In genomic region chr1:93296555-93297154, GRCh38 we compare ENCODE assay signal across 26 cellular contexts. TPM values are rescaled to one million over a fixed set of nuclear protein-coding genes. Genes with fewer than 3 reads are reported as not detected.
DNase-seq lines count a peak whose midpoint lies in the region; ATAC-seq and TF ChIP-seq lines count a peak whose summit lies in the region.
"Had no signal": no experiment of that assay in that cellular context is flagged by ENCODE, and none has a peak within 500 bp of the region (broad histone marks: within the 10 kb centered on the region; RNA-seq: fewer than 3 reads in every experiment).

No MANE protein-coding gene starts in this region.

- no peak for TF ChIP-seq CTCF in HEK293 (tag by site-specific recombination; IDR thresholded peaks at IDR 0.05)
- no peak for TF ChIP-seq CTCF in endothelial cell (IDR thresholded peaks at IDR 0.05; ENCODE audit: unreplicated experiment)
- no peak for TF ChIP-seq CTCF in SK-N-SH (IDR thresholded peaks at IDR 0.05)

- no peaks in the 10 kb centered on the region for H3K79me2 ChIP-seq in SK-N-SH (ENCODE audit: insufficient read depth)

- H3K36me3 Mint-ChIP-seq in endothelial cell (ENCODE audit: low read depth, unreplicated experiment) = no peaks in the 10 kb centered on the region

- H2AFZ ChIP-seq in neuronal stem cell (ENCODE audit: low read length) (no peak overlapping the region), SK-N-SH (ENCODE audit: low read depth) (no peak overlapping the region)

- no peak overlapping the region for H2BK12ac ChIP-seq in neuronal stem cell (ENCODE audit: low read length)

- peak overlapping the region; percentile 48 for H3K18ac ChIP-seq in neuronal stem cell (ENCODE audit: low read length)

- TF ChIP-seq EP300 in SK-N-SH (IDR thresholded peaks at IDR 0.05; ENCODE audit: borderline replicate concordance in 1 of 2, low read depth in 1 of 2, low read length in 1 of 2) = no peak

- no peak overlapping the region for H2BK15ac ChIP-seq in neuronal stem cell (ENCODE audit: low read length)

- H3K4me2 ChIP-seq in neuronal stem cell (ENCODE audit: insufficient read depth, low read length, poor library complexity, severe bottlenecking) (no peak overlapping the region), SK-N-SH (no peak overlapping the region)

- peak overlapping the region; percentile 91 for H3K27ac Mint-ChIP-seq in endothelial cell (ENCODE audit: unreplicated experiment)
- H3K27ac Mint-ChIP-seq: HFFc6; T-helper 1 cell treated with Interleukin-12 subunit alpha and Interleukin-12 subunit beta and Interleukin-4 antibody, amounts not matched to agents 30 μg/mL and 1 μg/mL, for 36 hours had no signal

- no peaks in the 10 kb centered on the region for H3K9me3 ChIP-seq in HEK293 (ENCODE audit: control insufficient read depth, insufficient read depth, low read depth, low read length)
- peaks cover 0 to 3% of the 10 kb centered on the region in 2 donors for H3K9me3 ChIP-seq in neuronal stem cell (replicated peaks in 1 of 2; ENCODE audit: control insufficient read depth in 2 of 2, insufficient read depth in 1 of 2, low read depth in 1 of 2, low read length in 2 of 2)
- H3K9me3 ChIP-seq in SK-N-SH = no peaks in the 10 kb centered on the region; the same call in 1 of the 2 replicates
- H3K9me3 ChIP-seq: SJSA1 had no signal

- no peaks in the 10 kb centered on the region for H3K9me3 Mint-ChIP-seq in endothelial cell (ENCODE audit: unreplicated experiment)
- H3K9me3 Mint-ChIP-seq: CD8-positive, alpha-beta memory T cell; HFFc6; T-helper 1 cell treated with Interleukin-12 subunit alpha and Interleukin-12 subunit beta and Interleukin-4 antibody, amounts not matched to agents 30 μg/mL and 1 μg/mL, for 36 hours had no signal

- no peak for ATAC-seq in HG02759 (IDR thresholded peaks at IDR 0.05; ENCODE audit: unreplicated experiment)
- ATAC-seq: Right ventricle myocardium inferior had no signal

- no peak overlapping the region for H4K8ac ChIP-seq in neuronal stem cell (ENCODE audit: low read depth, low read length)

- H3K27ac ChIP-seq in HEK293 (ENCODE audit: extremely low read depth, low read depth, low read length) (no peak overlapping the region), neuronal stem cell (replicated peaks; ENCODE audit: low read length) (no peak overlapping the region), SK-N-SH (ENCODE audit: low read depth in 2 of 2, low read length in 1 of 2) (no peak overlapping the region)
- H3K27ac ChIP-seq: 22Rv1, HL-60, SJSA1 had no signal

- peaks cover 13% of the 10 kb centered on the region for H3K4me1 Mint-ChIP-seq in endothelial cell (ENCODE audit: unreplicated experiment)
- H3K4me1 Mint-ChIP-seq: CD8-positive, alpha-beta memory T cell had no signal

- no peaks in the 10 kb centered on the region for H3K27me3 Mint-ChIP-seq in endothelial cell (ENCODE audit: unreplicated experiment)
- H3K27me3 Mint-ChIP-seq: CD8-positive, alpha-beta memory T cell had no signal

- no peaks in the 10 kb centered on the region for H3K9me2 ChIP-seq in SK-N-SH

- H3K4me3 Mint-ChIP-seq in endothelial cell (ENCODE audit: unreplicated experiment) = no peak overlapping the region
- H3K4me3 Mint-ChIP-seq: CD8-positive, alpha-beta memory T cell; HFFc6; T-helper 1 cell treated with Interleukin-12 subunit alpha and Interleukin-12 subunit beta and Interleukin-4 antibody, amounts not matched to agents 30 μg/mL and 1 μg/mL, for 36 hours had no signal

- H4K20me1 ChIP-seq in SK-N-SH (ENCODE audit: insufficient read depth) = no peaks in the 10 kb centered on the region

- no peak overlapping the region for H4K91ac ChIP-seq in neuronal stem cell (ENCODE audit: low read depth, low read length, poor library complexity)

- POLR2A ChIA-PET in HEK293 (lab: Yijun Ruan, JAX) = no interaction called here
- POLR2A ChIA-PET in SK-N-SH (lab: Yijun Ruan, JAX) = no interaction called here

- no peak overlapping the region for H3K14ac ChIP-seq in neuronal stem cell (ENCODE audit: low read length)

- H2BK5ac ChIP-seq in neuronal stem cell (ENCODE audit: low read length) = no peak overlapping the region

- H3K79me1 ChIP-seq in neuronal stem cell (ENCODE audit: low read depth, low read length) = no peaks in the 10 kb centered on the region

- no peaks in the 10 kb centered on the region for H3F3A ChIP-seq in SK-N-SH (replicated peaks; ENCODE audit: insufficient read depth)

- H3K36me3 ChIP-seq in HEK293 (ENCODE audit: control insufficient read depth in 2 of 2, insufficient read depth in 1 of 2, low read length in 2 of 2) (no peaks in the 10 kb centered on the region), neuronal stem cell (replicated peaks in 1 of 2; ENCODE audit: control insufficient read depth in 2 of 2, insufficient read depth in 2 of 2, low read length in 2 of 2) (no peaks in the 10 kb centered on the region), SK-N-SH (replicated peaks in 1 of 2; ENCODE audit: control insufficient read depth in 1 of 2, insufficient read depth in 2 of 2, low read length in 1 of 2) (no peaks in the 10 kb centered on the region)
- H3K36me3 ChIP-seq: SJSA1 had no signal

- H3K27me3 ChIP-seq in neuronal stem cell (ENCODE audit: control insufficient read depth in 3 of 3, insufficient read depth in 3 of 3, low read depth in 1 of 3, low read length in 3 of 3) (no peaks in the 10 kb centered on the region), SK-N-SH (ENCODE audit: insufficient read depth) (no peaks in the 10 kb centered on the region)
- H3K27me3 ChIP-seq: SJSA1 had no signal

- CTCF ChIA-PET in HEK293 (lab: Yijun Ruan, JAX) (interaction anchor here (1.3 kb wide), 1 partner anchor 8 kb away, joined by 7 read pairs; no protein-coding TSS in a partner anchor), SK-N-SH (lab: Yijun Ruan, JAX) (interaction anchor here (1.0 to 1.3 kb wide), 2 partner anchors 8 to 12 kb away, joined by 3 to 7 read pairs; no protein-coding TSS in a partner anchor)

- no CpG with 5 or more reads among the region's 3 CpGs for WGBS in neuronal stem cell (ENCODE audit: extremely low coverage in 2 of 2, insufficient read length in 2 of 2, insufficient replicate concordance in 1 of 2), 2 donors
- WGBS in SK-N-SH (ENCODE audit: low lambda C conversion rate) = 88% methylated on average over 3 of the region's 3 CpGs

- peak; percentile 31 for DNase-seq in NCI-H82 (lab: John Stamatoyannopoulos, UW)
- no peak for DNase-seq in NCI-H82 treated with DMSO at 0.1 percent for 48 hours (lab: John Stamatoyannopoulos, UW; ENCODE audit: unreplicated experiment)
- peak; percentile 5 for DNase-seq in endothelial cell (ENCODE audit: low spot score)
- DNase-seq in neuronal stem cell (ENCODE audit: low spot score) = no peak
- no peak for DNase-seq in SK-N-SH
- DNase-seq in NCI-H1436 treated with DMSO at 0.1 percent for 48 hours (lab: John Stamatoyannopoulos, UW) = no peak
- DNase-seq: C1 segment of cervical spinal cord; Calu3; CD8-positive, alpha-beta memory T cell; DMS53; GOT3; HFFc6; KG1; NCI-H1092 treated with DMSO at 0.1 percent for 48 hours; NCI-H146; NCI-H2029; NCI-H2227 treated with DMSO at 0.1 percent for 48 hours; NCI-H510A; NCI-H748 treated with DMSO at 0.1 percent for 48 hours had no signal

- no peak overlapping the region for H3K4me3 ChIP-seq in HEK293 (ENCODE audit: low read depth, low read length)
- H3K4me3 ChIP-seq in neuronal stem cell (ENCODE audit: low read length in 2 of 2) = no peak overlapping the region
- H3K4me3 ChIP-seq in SK-N-SH (ENCODE audit: low read depth in 2 of 2, low read length in 1 of 2) = no peak overlapping the region
- H3K4me3 ChIP-seq: SJSA1 had no signal

- H3K23ac ChIP-seq in neuronal stem cell (ENCODE audit: low read depth, low read length, poor library complexity) = no peak overlapping the region

- TF ChIP-seq RAD21 in SK-N-SH (IDR thresholded peaks at IDR 0.05; ENCODE audit: low read length) = no peak

- no peak overlapping the region for H3K4ac ChIP-seq in neuronal stem cell (ENCODE audit: low read length)

- H2BK120ac ChIP-seq in neuronal stem cell (ENCODE audit: low read depth, low read length) = no peak overlapping the region

- H3K9ac ChIP-seq in neuronal stem cell (ENCODE audit: low read depth, low read length, poor library complexity) (no peak overlapping the region), SK-N-SH (no peak overlapping the region)

- H3K4me1 ChIP-seq in HEK293 (ENCODE audit: control insufficient read depth, insufficient read depth, low read length) (no peaks in the 10 kb centered on the region), neuronal stem cell (ENCODE audit: control insufficient read depth in 2 of 2, insufficient read depth in 1 of 2, low read depth in 1 of 2, low read length in 2 of 2) (peaks cover 0 to 2% of the 10 kb centered on the region in 2 donors), SK-N-SH (ENCODE audit: control insufficient read depth in 1 of 2, insufficient read depth in 2 of 2, low read depth in 1 of 2, low read length in 1 of 2) (no peaks in the 10 kb centered on the region)
- H3K4me1 ChIP-seq: SJSA1 had no signal

- no peak overlapping the region for H2AK5ac ChIP-seq in neuronal stem cell (ENCODE audit: low read depth, low read length)

TF ChIP-seq in HEK293, 187 proteins besides CTCF, POLR2A, EP300 and RAD21 (continues in another document):
- TF ChIP-seq ZIC2 (tag by site-specific recombination; IDR thresholded peaks at IDR 0.05) (peak; percentile 64), GLIS1 (tag by site-specific recombination; IDR thresholded peaks at IDR 0.05) (peak; percentile 26; the same call in 1 of the 2 replicates)

TF ChIP-seq in SK-N-SH, 30 proteins besides CTCF, POLR2A, EP300 and RAD21 (continues in another document):
- TF ChIP-seq MXI1 (IDR thresholded peaks at IDR 0.05; ENCODE audit: low read depth, low read length) (no peak), CHD2 (IDR thresholded peaks at IDR 0.05; ENCODE audit: low read length, partially characterized antibody) (no peak), MAX (IDR thresholded peaks at IDR 0.05; ENCODE audit: low read depth) (no peak), PBX3 (IDR thresholded peaks at IDR 0.05) (no peak), MEF2A (IDR thresholded peaks at IDR 0.05; ENCODE audit: borderline replicate concordance, low read depth) (no peak), RFX5 (IDR thresholded peaks at IDR 0.05; ENCODE audit: low read length) (no peak)

RNA-seq across cellular contexts. Expression of gene DR1, which starts 49.1 kb away (rescaled TPM):
- total RNA-seq in endothelial cell (ENCODE audit: unreplicated experiment) = 47.4 TPM
- 41.5 TPM for polyA plus RNA-seq in neuronal stem cell (2013, experiment 1 of 2)
- 43.7 TPM for polyA plus RNA-seq in neuronal stem cell (2013, experiment 2 of 2)
- 12.8 and 17.5 TPM in 2 replicates for polyA plus RNA-seq in SK-N-SH (2012; rRNA removed)
- 21.4 and 23.5 TPM in 2 replicates for polyA plus RNA-seq in SK-N-SH (2012; cell fraction: cytosol; rRNA removed)
- 4.1 and 8.2 TPM in 2 replicates for polyA plus RNA-seq in SK-N-SH (2012; cell fraction: nucleus; rRNA removed)

Comparison
In these comparisons a context has a peak if more than half of its experiments do, and no peak if none do; other contexts are left out.
1. DNase-seq: peak in NCI-H82 (single experiment) and endothelial cell (single experiment); none in NCI-H82 treated with DMSO at 0.1 percent for 48 hours (single experiment), neuronal stem cell (single experiment), SK-N-SH (single experiment) and NCI-H1436 treated with DMSO at 0.1 percent for 48 hours (single experiment).